In the genomic region with DNA sequence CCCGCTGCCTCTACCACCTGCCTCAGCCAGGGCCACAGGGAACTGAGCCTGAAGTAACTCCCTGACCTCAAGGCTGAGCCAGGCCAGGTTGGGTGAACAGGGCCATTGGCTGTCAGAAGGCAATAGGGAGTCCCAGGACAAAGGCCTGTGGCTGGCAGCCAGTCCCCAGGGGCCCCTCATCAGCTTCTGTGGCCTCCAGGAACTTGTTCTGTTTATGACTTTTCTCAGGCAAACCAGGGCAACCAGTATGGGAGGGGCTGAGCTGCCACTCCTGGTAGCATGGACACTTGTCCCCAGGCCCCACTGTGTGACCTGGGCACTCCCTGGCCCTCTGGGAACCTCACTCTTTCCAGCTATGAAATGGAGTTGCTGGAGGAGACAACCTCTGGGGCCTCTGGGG, we compare ENCODE assay signal across 13 cellular contexts. TPM values are rescaled to one million over a fixed set of nuclear protein-coding genes. Genes with fewer than 3 reads are reported as not detected.
DNase-seq lines count a peak whose midpoint lies in the region; ATAC-seq and TF ChIP-seq lines count a peak whose summit lies in the region.
"Had no signal": no experiment of that assay in that cellular context is flagged by ENCODE, and none has a peak within 500 bp of the region (broad histone marks: within the 10 kb centered on the region; RNA-seq: fewer than 3 reads in every experiment).

No MANE protein-coding gene starts in this region.

- no peak for ATAC-seq in CD4-positive, CD25-positive, alpha-beta regulatory T cell (ENCODE audit: low read depth in 2 of 2)
- peak; percentile 85 for ATAC-seq in mucosa of descending colon
- ATAC-seq: GM23338 had no signal

- H3K27me3 Mint-ChIP-seq in CD4-positive, CD25-positive, alpha-beta regulatory T cell, result no peaks in the 10 kb centered on the region
- H3K27me3 Mint-ChIP-seq in activated naive CD8-positive, alpha-beta T cell, result no peaks in the 10 kb centered on the region
- no peaks in the 10 kb centered on the region for H3K27me3 Mint-ChIP-seq in chondrocyte (ENCODE audit: low read depth)

- H3K9me3 ChIP-seq in CD4-positive, CD25-positive, alpha-beta regulatory T cell (ENCODE audit: control insufficient read depth in 2 of 2, low read length in 2 of 2), result no peaks in the 10 kb centered on the region
- no peaks in the 10 kb centered on the region for H3K9me3 ChIP-seq in mucosa of descending colon
- H3K9me3 ChIP-seq: suprapubic skin had no signal

- H3K9me3 Mint-ChIP-seq in CD4-positive, CD25-positive, alpha-beta regulatory T cell, result no peaks in the 10 kb centered on the region
- no peaks in the 10 kb centered on the region for H3K9me3 Mint-ChIP-seq in activated naive CD8-positive, alpha-beta T cell (ENCODE audit: low read depth)
- no peaks in the 10 kb centered on the region for H3K9me3 Mint-ChIP-seq in chondrocyte (ENCODE audit: low read depth)
- H3K9me3 Mint-ChIP-seq: GM23338 had no signal

- peaks cover 89% of the 10 kb centered on the region for H3K4me1 ChIP-seq in CD4-positive, CD25-positive, alpha-beta regulatory T cell (ENCODE audit: control insufficient read depth, insufficient read depth, low read length, poor library complexity, severe bottlenecking)
- H3K4me1 ChIP-seq in mucosa of descending colon (ENCODE audit: low read depth), result peaks cover 44% of the 10 kb centered on the region
- H3K4me1 ChIP-seq: suprapubic skin had no signal

- peak overlapping the region; percentile 88 for H3K27ac ChIP-seq in CD4-positive, CD25-positive, alpha-beta regulatory T cell (ENCODE audit: insufficient read depth, low read length, poor library complexity, severe bottlenecking)
- H3K27ac ChIP-seq: suprapubic skin had no signal

- peaks cover 7% of the 10 kb centered on the region for H3K36me3 Mint-ChIP-seq in CD4-positive, CD25-positive, alpha-beta regulatory T cell
- no peaks in the 10 kb centered on the region for H3K36me3 Mint-ChIP-seq in activated naive CD8-positive, alpha-beta T cell
- peaks cover 6% of the 10 kb centered on the region for H3K36me3 Mint-ChIP-seq in chondrocyte (ENCODE audit: low read depth)

- no peak overlapping the region for H3K4me3 ChIP-seq in CD4-positive, CD25-positive, alpha-beta regulatory T cell (ENCODE audit: low read depth, low read length)
- H3K4me3 ChIP-seq in mucosa of descending colon, result no peak overlapping the region
- H3K4me3 ChIP-seq: GM23338, suprapubic skin had no signal

- intact Hi-C loops in mucosa of descending colon (cut with DNase I, micrococcal nuclease), result no loop called here

- H3K27ac Mint-ChIP-seq in CD4-positive, CD25-positive, alpha-beta regulatory T cell, result peak overlapping the region; percentile 95 to 99 (median 98)
- H3K27ac Mint-ChIP-seq in activated naive CD8-positive, alpha-beta T cell, result peak overlapping the region; percentile 95
- no peak overlapping the region for H3K27ac Mint-ChIP-seq in chondrocyte (ENCODE audit: unreplicated experiment)
- H3K27ac Mint-ChIP-seq: GM23338 had no signal

- H3K4me1 Mint-ChIP-seq in CD4-positive, CD25-positive, alpha-beta regulatory T cell, result peaks cover 9 to 97% (median 53%) of the 10 kb centered on the region in 4 donors
- H3K4me1 Mint-ChIP-seq in activated naive CD8-positive, alpha-beta T cell (ENCODE audit: low read depth), result peaks cover 74% of the 10 kb centered on the region
- H3K4me1 Mint-ChIP-seq in chondrocyte (ENCODE audit: low read depth), result no peaks in the 10 kb centered on the region

- DNase-seq in CD4-positive, CD25-positive, alpha-beta regulatory T cell, result no peak
- DNase-seq in DMS153 treated with DMSO at 0.1 percent for 48 hours (lab: John Stamatoyannopoulos, UW; ENCODE audit: unreplicated experiment), result peak; percentile 63
- peak; percentile 89 to 95 (median 92) for DNase-seq in mucosa of descending colon
- DNase-seq in NCI-H1048 (lab: John Stamatoyannopoulos, UW), result no peak
- DNase-seq in occipital lobe (lab: John Stamatoyannopoulos, UW), result no peak
- DNase-seq in chondrocyte (ENCODE audit: low spot score), result no peak
- DNase-seq in NCI-H524 treated with DMSO at 0.1 percent for 48 hours (lab: John Stamatoyannopoulos, UW), result no peak
- DNase-seq: COR-L47, mesenchymal stem cell, NCI-H510A had no signal

- TF ChIP-seq CTCF in mucosa of descending colon (IDR thresholded peaks at IDR 0.05) (no peak), chondrocyte (IDR thresholded peaks at IDR 0.05) (no peak)

- no peaks in the 10 kb centered on the region for H3K36me3 ChIP-seq in CD4-positive, CD25-positive, alpha-beta regulatory T cell (ENCODE audit: control insufficient read depth, insufficient read depth, low read length)
- H3K36me3 ChIP-seq in mucosa of descending colon (ENCODE audit: low read depth), result no peaks in the 10 kb centered on the region
- H3K36me3 ChIP-seq: suprapubic skin had no signal

- no peaks in the 10 kb centered on the region for H3K27me3 ChIP-seq in CD4-positive, CD25-positive, alpha-beta regulatory T cell (ENCODE audit: control insufficient read depth, insufficient read depth, low read length)
- H3K27me3 ChIP-seq: suprapubic skin had no signal

- peak overlapping the region; percentile 73 to 89 (median 80) for H3K4me3 Mint-ChIP-seq in CD4-positive, CD25-positive, alpha-beta regulatory T cell
- H3K4me3 Mint-ChIP-seq in activated naive CD8-positive, alpha-beta T cell, result no peak overlapping the region
- no peak overlapping the region for H3K4me3 Mint-ChIP-seq in chondrocyte (ENCODE audit: unreplicated experiment)
- H3K4me3 Mint-ChIP-seq: GM23338 had no signal

RNA-seq across cellular contexts. Expression of a gene that starts 40.1 kb away (rescaled TPM):
- total RNA-seq in CD4-positive, CD25-positive, alpha-beta regulatory T cell, result 15.3 TPM
- polyA plus RNA-seq in CD4-positive, CD25-positive, alpha-beta regulatory T cell, result 10 to 100 TPM; 31.7 to 54.7 (median 47.3) TPM
- total RNA-seq in mucosa of descending colon, result 10 to 100 TPM; 48.7 to 77.0 (median 52.5) TPM
- 40.6 TPM for total RNA-seq in occipital lobe
- total RNA-seq in chondrocyte, result 10.0 to 22.3 TPM (median 21.8 TPM) in 3 replicates

RNA-seq across cellular contexts. Expression of a gene that starts 53.4 kb away (rescaled TPM):
- total RNA-seq in CD4-positive, CD25-positive, alpha-beta regulatory T cell, result 140 TPM
- 10 to 100 TPM; 68.1 to 81.5 (median 71.8) TPM for polyA plus RNA-seq in CD4-positive, CD25-positive, alpha-beta regulatory T cell
- 100 to 1,000 TPM in 2 of 3 donors, 10 to 100 TPM in 1; 97.9 to 138 (median 114) TPM for total RNA-seq in mucosa of descending colon
- 104 TPM for total RNA-seq in occipital lobe
- 51.3 to 65.5 TPM (median 56.8 TPM) in 3 replicates for total RNA-seq in chondrocyte

RNA-seq across cellular contexts. Expression of a gene that starts 53.7 kb away (rescaled TPM):
- 25.7 TPM for total RNA-seq in CD4-positive, CD25-positive, alpha-beta regulatory T cell
- 10 to 100 TPM; 26.7 to 46.4 (median 36.1) TPM for polyA plus RNA-seq in CD4-positive, CD25-positive, alpha-beta regulatory T cell
- total RNA-seq in mucosa of descending colon (10 to 100 TPM; 40.6 to 44.1 (median 42.0) TPM), occipital lobe (75.5 TPM), chondrocyte (38.9 to 48.7 TPM (median 42.6 TPM) in 3 replicates)

Comparison
In these comparisons a context has a peak if more than half of its experiments do, and no peak if none do; other contexts are left out.
1. DNase-seq: peak in DMS153 treated with DMSO at 0.1 percent for 48 hours (single experiment) and mucosa of descending colon (3 of 3); none in CD4-positive, CD25-positive, alpha-beta regulatory T cell (0 of 3), NCI-H1048 (single experiment), occipital lobe (single experiment), chondrocyte (single experiment) and NCI-H524 treated with DMSO at 0.1 percent for 48 hours (single experiment).
2. H3K4me3 Mint-ChIP-seq: peak in CD4-positive, CD25-positive, alpha-beta regulatory T cell (4 of 4); none in activated naive CD8-positive, alpha-beta T cell (single experiment) and chondrocyte (single experiment).